8 cellular contexts compared by ENCODE assay signal in the genomic region with DNA sequence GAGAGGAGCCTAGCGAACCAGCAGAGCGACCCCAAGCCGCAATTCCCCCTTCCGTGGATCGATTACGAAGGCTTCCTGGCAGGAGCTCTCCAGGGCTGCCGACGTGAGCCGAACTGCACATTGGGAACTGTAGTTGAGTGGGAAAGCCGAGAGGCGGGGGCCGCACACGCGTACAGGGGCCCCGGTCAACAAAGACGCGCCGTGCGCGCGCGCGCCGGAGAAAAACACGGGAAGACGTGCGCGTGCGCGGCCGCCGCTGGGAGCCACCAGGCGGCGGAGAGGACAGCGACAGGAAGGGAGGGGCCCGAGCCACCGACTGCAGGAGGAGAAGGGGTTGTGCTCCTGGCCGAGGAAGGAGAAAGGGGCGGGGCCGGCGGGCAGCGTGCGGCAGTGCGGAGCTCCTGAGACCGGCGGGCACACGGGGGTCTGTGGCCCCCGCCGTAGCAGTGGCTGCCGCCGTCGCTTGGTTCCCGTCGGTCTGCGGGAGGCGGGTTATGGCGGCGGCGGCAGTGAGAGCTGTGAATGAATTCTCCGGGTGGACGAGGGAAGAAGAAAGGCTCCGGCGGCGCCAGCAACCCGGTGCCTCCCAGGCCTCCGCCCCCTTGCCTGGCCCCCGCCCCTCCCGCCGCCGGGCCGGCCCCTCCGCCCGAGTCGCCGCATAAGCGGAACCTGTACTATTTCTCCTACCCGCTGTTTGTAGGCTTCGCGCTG. TPM values are rescaled to one million over a fixed set of nuclear protein-coding genes. Genes with fewer than 3 reads are reported as not detected.
A peak's percentile ranks its signal among the peaks of the same experiment; 100 is the strongest.
DNase-seq lines count a peak whose midpoint lies in the region; ATAC-seq, FAIRE-seq and TF ChIP-seq lines count a peak whose summit lies in the region.

A gene with protein sequence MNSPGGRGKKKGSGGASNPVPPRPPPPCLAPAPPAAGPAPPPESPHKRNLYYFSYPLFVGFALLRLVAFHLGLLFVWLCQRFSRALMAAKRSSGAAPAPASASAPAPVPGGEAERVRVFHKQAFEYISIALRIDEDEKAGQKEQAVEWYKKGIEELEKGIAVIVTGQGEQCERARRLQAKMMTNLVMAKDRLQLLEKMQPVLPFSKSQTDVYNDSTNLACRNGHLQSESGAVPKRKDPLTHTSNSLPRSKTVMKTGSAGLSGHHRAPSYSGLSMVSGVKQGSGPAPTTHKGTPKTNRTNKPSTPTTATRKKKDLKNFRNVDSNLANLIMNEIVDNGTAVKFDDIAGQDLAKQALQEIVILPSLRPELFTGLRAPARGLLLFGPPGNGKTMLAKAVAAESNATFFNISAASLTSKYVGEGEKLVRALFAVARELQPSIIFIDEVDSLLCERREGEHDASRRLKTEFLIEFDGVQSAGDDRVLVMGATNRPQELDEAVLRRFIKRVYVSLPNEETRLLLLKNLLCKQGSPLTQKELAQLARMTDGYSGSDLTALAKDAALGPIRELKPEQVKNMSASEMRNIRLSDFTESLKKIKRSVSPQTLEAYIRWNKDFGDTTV (plus strand): TSS at position 247 of the 711 bp plus-strand sequence. CDS start 276 bp downstream, at position 523.

- TF ChIP-seq CTCF in right atrium auricular region (IDR thresholded peaks at IDR 0.05) (peak; percentile 57 to 58), psoas muscle (IDR thresholded peaks at IDR 0.05) (peak; percentile 59)

- H3K4me1 ChIP-seq in right atrium auricular region: peaks cover 0 to 15% of the 10 kb centered on the region in 2 donors
- peaks cover 19% of the 10 kb centered on the region for H3K4me1 ChIP-seq in psoas muscle

- 0% methylated on average over 53 to 79 of the region's 79 CpGs for WGBS in psoas muscle, 3 donors

- peak; percentile 85 for FAIRE-seq in urothelium cell line (lab: Jason Lieb, UNC)

- H3K9me3 ChIP-seq in right atrium auricular region (no peaks in the 10 kb centered on the region), psoas muscle (no peaks in the 10 kb centered on the region)

- H3K36me3 ChIP-seq in right atrium auricular region (no peaks in the 10 kb centered on the region), psoas muscle (ENCODE audit: insufficient read depth in 1 of 2, low read depth in 1 of 2) (peaks cover 0 to 4% of the 10 kb centered on the region in 2 donors)

- DNase-seq in NCI-H187 treated with DMSO at 0.1 percent for 48 hours (lab: John Stamatoyannopoulos, UW) (peak; percentile 97), anterior cingulate cortex (lab: John Stamatoyannopoulos, UW) (peak; percentile 48 to 98 (median 96)), right atrium auricular region (ENCODE audit: low spot score) (peak; percentile 96), psoas muscle (peak; percentile 98 to 99), urothelium cell line (ENCODE audit: low spot score) (peak; percentile 99)

- H3K27ac ChIP-seq in right atrium auricular region (peak within 1 kb of the TSS; percentile 93 to 96), psoas muscle (peak within 1 kb of the TSS; percentile 88)

- H3K4me3 ChIP-seq in right atrium auricular region: peak within 1 kb of the TSS; percentile 76 to 94
- peak within 1 kb of the TSS; percentile 74 for H3K4me3 ChIP-seq in psoas muscle

- intact Hi-C loops in T-helper 2 cell treated with Interferon-gamma antibody and Interleukin-4, amounts not matched to agents 100 ng/mL and 5 ng/mL, for 36 hours (cut with micrococcal nuclease): loop anchor here (1.0 to 5.0 kb wide), 6 partner anchors 24 to 565 kb away; a partner anchor contains a TSS
- intact Hi-C loops in psoas muscle (cut with DNase I): loop anchor here (2.0 to 5.0 kb wide), 2 partner anchors 51 to 53 kb away; a partner anchor contains a TSS

- ATAC-seq in GM18502 (IDR thresholded peaks at IDR 0.05; ENCODE audit: poor library complexity, unreplicated experiment): peak; percentile 95
- ATAC-seq in HG02970 (IDR thresholded peaks at IDR 0.05; ENCODE audit: low FRiP score, unreplicated experiment): peak; percentile 97
- ATAC-seq in psoas muscle: peak; percentile 96 to 98 (median 96)

- H3K27me3 ChIP-seq in right atrium auricular region: no peaks in the 10 kb centered on the region
- H3K27me3 ChIP-seq in psoas muscle (ENCODE audit: insufficient read depth in 3 of 3, low read length in 2 of 3): no peaks in the 10 kb centered on the region

RNA-seq across cellular contexts. Expression of the gene that starts here (rescaled TPM):
- 20.4 and 21.5 TPM in 2 replicates for total RNA-seq in T-helper 2 cell treated with Interferon-gamma antibody and Interleukin-4, amounts not matched to agents 100 ng/mL and 5 ng/mL, for 36 hours
- total RNA-seq in right atrium auricular region (1 to 10 TPM; 6.7 to 9.0 TPM), psoas muscle (10 to 100 TPM; 12.4 to 21.3 (median 16.6) TPM)
- polyA plus RNA-seq in psoas muscle: 10 to 100 TPM in 1 of 3 donors, 1 to 10 TPM in 2; 5.9 to 24.8 (median 8.4) TPM

Comparison
In these comparisons a context has a peak if more than half of its experiments do, and no peak if none do; other contexts are left out.
1. Peak in every context shown above with its lines: DNase-seq, ATAC-seq, H3K4me3 ChIP-seq and H3K27ac ChIP-seq.